In genomic region chr6:161273752-161274487, GRCh38 we compare ENCODE assay signal across 7 cellular contexts. TPM values are rescaled to one million over a fixed set of nuclear protein-coding genes. Genes with fewer than 3 reads are reported as not detected.
A peak's percentile ranks its signal among the peaks of the same experiment; 100 is the strongest.
DNase-seq lines count a peak whose midpoint lies in the region; ATAC-seq and TF ChIP-seq lines count a peak whose summit lies in the region.

A gene with protein sequence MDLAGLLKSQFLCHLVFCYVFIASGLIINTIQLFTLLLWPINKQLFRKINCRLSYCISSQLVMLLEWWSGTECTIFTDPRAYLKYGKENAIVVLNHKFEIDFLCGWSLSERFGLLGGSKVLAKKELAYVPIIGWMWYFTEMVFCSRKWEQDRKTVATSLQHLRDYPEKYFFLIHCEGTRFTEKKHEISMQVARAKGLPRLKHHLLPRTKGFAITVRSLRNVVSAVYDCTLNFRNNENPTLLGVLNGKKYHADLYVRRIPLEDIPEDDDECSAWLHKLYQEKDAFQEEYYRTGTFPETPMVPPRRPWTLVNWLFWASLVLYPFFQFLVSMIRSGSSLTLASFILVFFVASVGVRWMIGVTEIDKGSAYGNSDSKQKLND (minus strand): TSS chr6:161274061. CDS start chr6:161232213, 41,848 bp downstream.

- no peaks in the 10 kb centered on the region for H3K9me3 ChIP-seq in body of pancreas
- H3K9me3 ChIP-seq in sigmoid colon, result no peaks in the 10 kb centered on the region

- H3K27me3 ChIP-seq in body of pancreas (no peaks in the 10 kb centered on the region), sigmoid colon (no peaks in the 10 kb centered on the region)

- intact Hi-C loops in body of pancreas (cut with DNase I) (no loop called here), sigmoid colon (cut with DNase I) (loop anchor here (2.0 to 5.0 kb wide), 3 partner anchors 45 to 282 kb away; partner anchors contain the start of gene MAP3K4)

- ATAC-seq in GM18517 (IDR thresholded peaks at IDR 0.05; ENCODE audit: unreplicated experiment), result peak; percentile 100
- ATAC-seq in HG02970 (IDR thresholded peaks at IDR 0.05; ENCODE audit: low FRiP score, unreplicated experiment), result peak; percentile 96
- peak; percentile 94 for ATAC-seq in body of pancreas

- DNase-seq in NCI-H2081 (lab: John Stamatoyannopoulos, UW) (peak; percentile 83 to 86), T1000 (lab: John Stamatoyannopoulos, UW) (peak; percentile 76), body of pancreas (peak; percentile 45 to 85 (median 74)), iPS DF 4.7 (ENCODE audit: extremely low read depth, low spot score) (peak; percentile 79), sigmoid colon (peak; percentile 90)

- TF ChIP-seq CTCF in body of pancreas (IDR thresholded peaks at IDR 0.05) (no peak), sigmoid colon (IDR thresholded peaks at IDR 0.05) (no peak)

- H3K27ac ChIP-seq in body of pancreas, result peak within 1 kb of the TSS in 2 of 4 donors; percentile 38 to 66
- peak within 1 kb of the TSS; percentile 74 to 83 (median 78) for H3K27ac ChIP-seq in sigmoid colon

- TF ChIP-seq POLR2A in body of pancreas (IDR thresholded peaks at IDR 0.05) (peak in 2 of 3 donors; percentile 46 to 50), sigmoid colon (IDR thresholded peaks at IDR 0.05) (peak; percentile 19 to 20)

- peaks cover 22% of the 10 kb centered on the region for H3K4me1 ChIP-seq in body of pancreas
- peaks cover 0 to 28% (median 20%) of the 10 kb centered on the region in 4 donors for H3K4me1 ChIP-seq in sigmoid colon

- TF ChIP-seq EP300 in sigmoid colon (IDR thresholded peaks at IDR 0.05), result peak in 2 of 4 donors; percentile 15 to 24

- 1% methylated on average over 21 of the region's 21 CpGs for WGBS in body of pancreas, 2 donors
- 1% methylated on average over 21 of the region's 21 CpGs for WGBS in sigmoid colon, 2 donors

- H3K36me3 ChIP-seq in body of pancreas (replicated peaks in 1 of 2; ENCODE audit: insufficient read depth in 1 of 2, low read depth in 2 of 2) (no peaks in the 10 kb centered on the region), sigmoid colon (no peaks in the 10 kb centered on the region)

- H3K4me3 ChIP-seq in body of pancreas, result peak within 1 kb of the TSS; percentile 15 to 38
- peak within 1 kb of the TSS; percentile 55 to 77 (median 64) for H3K4me3 ChIP-seq in sigmoid colon

RNA-seq across cellular contexts. Expression of the gene that starts here (rescaled TPM):
- total RNA-seq in body of pancreas (1 to 10 TPM; 1.3 to 2.6 TPM), sigmoid colon (10 to 100 TPM in 1 of 4 donors, 1 to 10 TPM in 3; 6.9 to 16.6 (median 7.5) TPM)
- 1 to 10 TPM in 1 of 3 donors, under 1 TPM in 2; under 0.01 to 2.0 (median 0.23) TPM for polyA plus RNA-seq in sigmoid colon
